In the genomic region with DNA sequence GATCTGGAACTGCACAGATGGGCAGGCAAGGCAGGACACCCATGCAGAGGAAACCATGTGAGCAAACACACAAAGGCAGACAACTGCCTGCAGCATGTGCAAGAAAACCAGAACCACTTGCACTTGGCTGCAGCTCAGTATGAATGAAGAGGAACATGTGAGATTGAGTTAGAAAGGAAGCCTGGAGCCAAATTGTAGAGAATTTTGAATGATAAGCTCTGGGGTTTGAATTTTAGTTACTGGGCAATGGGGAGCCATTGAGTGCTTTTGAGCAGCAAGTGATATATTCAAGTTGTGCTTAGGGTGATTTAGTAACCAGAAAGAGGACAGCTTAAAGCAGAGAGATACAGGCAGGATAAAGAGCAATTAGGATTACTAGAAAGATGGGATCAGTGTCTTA, we compare ENCODE assay signal across 28 cellular contexts.
"Had no signal": no experiment of that assay in that cellular context is flagged by ENCODE, and none has a peak within 500 bp of the region (broad histone marks: within the 10 kb centered on the region; RNA-seq: fewer than 3 reads in every experiment).

No MANE protein-coding gene starts in this region.

- H3K9me3 Mint-ChIP-seq: activated CD4-positive, alpha-beta T cell treated with anti-CD3 and anti-CD28 coated beads, Interleukin-2, amount 10 ng/mL, durations not matched to agents 24 days and 14 days; activated CD8-positive, alpha-beta T cell treated with anti-CD3 and anti-CD28 coated beads for 36 hours; activated naive CD8-positive, alpha-beta T cell treated with anti-CD3 and anti-CD28 coated beads for 36 hours; activated T-cell treated with anti-CD3 and anti-CD28 coated beads, Interleukin-2, amount 50 U/mL, for 72 hours; activated T-helper 17 cell treated with anti-CD3 and anti-CD28 coated beads, Interleukin-2, amount 50 U/mL, for 72 hours had no signal

- ATAC-seq: activated CD8-positive, alpha-beta T cell treated with anti-CD3 and anti-CD28 coated beads for 36 hours; activated T-cell treated with anti-CD3 and anti-CD28 coated beads, Interleukin-2, amount 50 U/mL, for 72 hours; activated T-helper 17 cell treated with anti-CD3 and anti-CD28 coated beads, Interleukin-2, amount 50 U/mL, for 72 hours had no signal

- H3K27ac ChIP-seq: cardiac muscle cell, KMS-11, Peyer's patch had no signal

- H3K4me2 ChIP-seq: KMS-11 had no signal

- H3K27me3 ChIP-seq: cardiac muscle cell, Peyer's patch had no signal

- H3K9me3 ChIP-seq: Peyer's patch had no signal

- H3K4me3 Mint-ChIP-seq: activated CD4-positive, alpha-beta T cell treated with anti-CD3 and anti-CD28 coated beads, Interleukin-2, amount 10 ng/mL, durations not matched to agents 24 days and 14 days; activated CD8-positive, alpha-beta T cell treated with anti-CD3 and anti-CD28 coated beads for 36 hours; activated naive CD8-positive, alpha-beta T cell treated with anti-CD3 and anti-CD28 coated beads for 36 hours; activated T-cell treated with anti-CD3 and anti-CD28 coated beads, Interleukin-2, amount 50 U/mL, for 72 hours; activated T-helper 17 cell treated with anti-CD3 and anti-CD28 coated beads, Interleukin-2, amount 50 U/mL, for 72 hours; central memory CD8-positive, alpha-beta T cell had no signal

- DNase-seq: activated CD4-positive, alpha-beta T cell treated with anti-CD3 and anti-CD28 coated beads, Interleukin-2, amount 10 ng/mL, durations not matched to agents 24 days and 14 days; activated CD4-positive, alpha-beta T cell treated with anti-CD3 and anti-CD28 coated beads, Interleukin-2, amount 50 U/mL, for 4 hours; activated CD8-positive, alpha-beta T cell treated with anti-CD3 and anti-CD28 coated beads for 36 hours; activated effector memory CD4-positive, alpha-beta T cell treated with anti-CD3 and anti-CD28 coated beads, Interleukin-2, amount 50 U/mL, for 16 hours; activated naive CD4-positive, alpha-beta T cell; activated naive CD4-positive, alpha-beta T cell treated with anti-CD3 and anti-CD28 coated beads, Interleukin-2, amount 50 U/mL, for 16 hours; activated naive CD8-positive, alpha-beta T cell treated with anti-CD3 and anti-CD28 coated beads for 36 hours; activated T-cell treated with anti-CD3 and anti-CD28 coated beads, Interleukin-2, amount 50 U/mL, for 1 hour; activated T-cell treated with anti-CD3 and anti-CD28 coated beads, Interleukin-2, amount 50 U/mL, for 72 hours; amniotic stem cell; aorta; NCI-H1048; NCI-H1105 treated with DMSO at 0.1 percent for 48 hours; NCI-H1436; NCI-H1694; NCI-H1930; NCI-H345; NCI-H510A; NCI-H526; NCI-H774; Peyer's patch; RPMI8226; SIG-M5; T1000 had no signal

- H3K36me3 ChIP-seq: cardiac muscle cell, Peyer's patch had no signal

- H3K4me3 ChIP-seq: cardiac muscle cell, Peyer's patch had no signal

- H3K27ac Mint-ChIP-seq: activated CD4-positive, alpha-beta T cell treated with anti-CD3 and anti-CD28 coated beads, Interleukin-2, amount 10 ng/mL, durations not matched to agents 24 days and 14 days; activated CD8-positive, alpha-beta T cell treated with anti-CD3 and anti-CD28 coated beads for 36 hours; activated naive CD8-positive, alpha-beta T cell treated with anti-CD3 and anti-CD28 coated beads for 36 hours; activated T-cell treated with anti-CD3 and anti-CD28 coated beads, Interleukin-2, amount 50 U/mL, for 72 hours; activated T-helper 17 cell treated with anti-CD3 and anti-CD28 coated beads, Interleukin-2, amount 50 U/mL, for 72 hours had no signal

- H3K4me1 ChIP-seq: Peyer's patch had no signal

- H3K4me1 Mint-ChIP-seq: activated CD4-positive, alpha-beta T cell treated with anti-CD3 and anti-CD28 coated beads, Interleukin-2, amount 10 ng/mL, durations not matched to agents 24 days and 14 days; activated naive CD8-positive, alpha-beta T cell treated with anti-CD3 and anti-CD28 coated beads for 36 hours; central memory CD8-positive, alpha-beta T cell had no signal

- H3K36me3 Mint-ChIP-seq: activated naive CD8-positive, alpha-beta T cell treated with anti-CD3 and anti-CD28 coated beads for 36 hours had no signal

- H3K27me3 Mint-ChIP-seq: activated CD4-positive, alpha-beta T cell treated with anti-CD3 and anti-CD28 coated beads, Interleukin-2, amount 10 ng/mL, durations not matched to agents 24 days and 14 days; activated CD8-positive, alpha-beta T cell treated with anti-CD3 and anti-CD28 coated beads for 36 hours; activated naive CD8-positive, alpha-beta T cell treated with anti-CD3 and anti-CD28 coated beads for 36 hours; central memory CD8-positive, alpha-beta T cell had no signal
